14 cellular contexts compared by ENCODE assay signal in genomic region chr22:28351585-28351984, GRCh38.
DNase-seq lines count a peak whose midpoint lies in the region; ATAC-seq, FAIRE-seq and TF ChIP-seq lines count a peak whose summit lies in the region.
"Had no signal": no experiment of that assay in that cellular context is flagged by ENCODE, and none has a peak within 500 bp of the region (broad histone marks: within the 10 kb centered on the region; RNA-seq: fewer than 3 reads in every experiment).

No MANE protein-coding gene starts in this region.

- no peaks in the 10 kb centered on the region for H3K79me2 ChIP-seq in K562 (ENCODE audit: control insufficient read depth, insufficient read depth, low read length)

- CTCF ChIA-PET in A549 (lab: Yijun Ruan, JAX): no interaction called here
- CTCF ChIA-PET in K562 (lab: Yijun Ruan, JAX; ENCODE audit: low intra/inter-chr PET ratio): no interaction called here

- DNase-seq in A549 (ENCODE audit: low read depth in 1 of 2, low spot score in 1 of 2) (no peak), DMS 273 (lab: John Stamatoyannopoulos, UW; ENCODE audit: unreplicated experiment) (peak; percentile 68), NCI-H446 treated with DMSO at 0.1 percent for 48 hours (lab: John Stamatoyannopoulos, UW) (peak; percentile 32), K562 (ENCODE audit: extremely low read depth in 1 of 4, low spot score in 3 of 4) (no peak), amygdala (lab: John Stamatoyannopoulos, UW) (no peak), ureter (ENCODE audit: low spot score) (no peak)
- DNase-seq: BE2C; CD8-positive, alpha-beta memory T cell; NCI-H1417 treated with DMSO at 0.1 percent for 48 hours; NCI-H526 treated with DMSO at 0.1 percent for 48 hours; Peyer's patch; Right ventricle myocardium superior; T-helper 2 cell had no signal

- no peaks in the 10 kb centered on the region for H3K9me3 ChIP-seq in A549
- no peaks in the 10 kb centered on the region for H3K9me3 ChIP-seq in K562 (replicated peaks; ENCODE audit: control insufficient read depth, insufficient read depth, low read depth, low read length)
- H3K9me3 ChIP-seq: BE2C, Peyer's patch had no signal

- no peaks in the 10 kb centered on the region for H3K27me3 ChIP-seq in K562 (ENCODE audit: control insufficient read depth in 2 of 2, insufficient read depth in 2 of 2, low read length in 2 of 2)
- H3K27me3 ChIP-seq: BE2C, Peyer's patch had no signal

- POLR2A ChIA-PET in A549 (lab: Yijun Ruan, JAX): no interaction called here
- POLR2A ChIA-PET in K562 (lab: Yijun Ruan, JAX): interaction anchor here (1.0 to 1.4 kb wide), 3 partner anchors 10 to 26 kb away, joined by 3 to 4 read pairs (median 3); no protein-coding TSS in a partner anchor

- TF ChIP-seq POLR2A in A549 (IDR thresholded peaks at IDR 0.05; ENCODE audit: low read length) (no peak), K562 (conservative IDR thresholded peaks at IDR 0.05) (no peak)

- BruUV-seq in K562 (replicated peaks; lab: Mats Ljungman, UMichigan): no TSS peak

- H3K4me1 ChIP-seq in A549 (no peaks in the 10 kb centered on the region), K562 (replicated peaks in 1 of 2; ENCODE audit: control insufficient read depth in 2 of 2, insufficient read depth in 2 of 2, low read length in 2 of 2) (peaks cover 0 to 4% of the 10 kb centered on the region in 2 experiments; a peak in 2 of 5 replicates)
- H3K4me1 ChIP-seq: Peyer's patch had no signal

- H3K4me2 ChIP-seq in A549 (no peak overlapping the region), K562 (ENCODE audit: insufficient read depth, low read length) (no peak overlapping the region)

- no peak for ATAC-seq in A549
- ATAC-seq in K562: no peak
- ATAC-seq in GM21447 (IDR thresholded peaks at IDR 0.05; ENCODE audit: unreplicated experiment): no peak

- H3K4me3 ChIP-seq in A549: no peak overlapping the region
- no peak overlapping the region for H3K4me3 ChIP-seq in K562
- H3K4me3 ChIP-seq: Peyer's patch had no signal

- intact Hi-C loops in K562 (cut with micrococcal nuclease): no loop called here

- no peak for TF ChIP-seq CTCF in A549 (IDR thresholded peaks at IDR 0.05)
- TF ChIP-seq CTCF in K562 (IDR thresholded peaks at IDR 0.05 in 2 of 3, conservative IDR thresholded peaks at IDR 0.05 in 1 of 3; ENCODE audit: insufficient read depth in 2 of 3, low read depth in 1 of 3, low read length in 3 of 3): no peak

- no peak overlapping the region; a peak in 1 of 4 replicates for H3K9ac ChIP-seq in K562 (ENCODE audit: insufficient read depth in 1 of 2, low read depth in 2 of 2, low read length in 2 of 2)

- no peak for TF ChIP-seq EP300 in A549 (IDR thresholded peaks at IDR 0.05)
- TF ChIP-seq EP300 in K562 (IDR thresholded peaks at IDR 0.05; ENCODE audit: low read length): no peak

- in situ Hi-C loops in K562 (cut with MboI): no loop called here

- FAIRE-seq in A549 (lab: Jason Lieb, UNC) (no peak), K562 (lab: Jason Lieb, UNC) (no peak)

- no peak overlapping the region for H3K27ac ChIP-seq in A549
- no peak overlapping the region for H3K27ac ChIP-seq in K562 (ENCODE audit: extremely low read depth, low read depth, low read length)
- H3K27ac ChIP-seq: Peyer's patch had no signal

- TF ChIP-seq RAD21 in A549 (conservative IDR thresholded peaks at IDR 0.05 in 1 of 2, IDR thresholded peaks at IDR 0.05 in 1 of 2) (no peak), K562 (CRISPR knock-in tag; conservative IDR thresholded peaks at IDR 0.05 in 1 of 2, IDR thresholded peaks at IDR 0.05 in 1 of 2) (no peak)

- H3K36me3 ChIP-seq in K562 (ENCODE audit: control insufficient read depth, insufficient read depth, low read length): no peaks in the 10 kb centered on the region
- H3K36me3 ChIP-seq: BE2C, Peyer's patch had no signal

- H4K20me1 ChIP-seq in K562 (replicated peaks; ENCODE audit: control insufficient read depth, insufficient read depth, low read length): no peaks in the 10 kb centered on the region

- H3K9me1 ChIP-seq in K562 (ENCODE audit: control insufficient read depth, insufficient read depth, low read length): no peaks in the 10 kb centered on the region

- no peak overlapping the region for H2AFZ ChIP-seq in K562 (ENCODE audit: low read depth, low read length)

- 93% methylated on average over 1 of the region's 1 CpG for WGBS in A549 (ENCODE audit: missing lambda C conversion rate)
- WGBS in K562 (ENCODE audit: insufficient coverage, low coverage, missing lambda C conversion rate): 0% methylated on average over 1 of the region's 1 CpG

TF ChIP-seq in A549, 52 proteins besides CTCF, POLR2A, EP300 and RAD21:
- TF ChIP-seq ZSCAN20 (CRISPR knock-in tag; IDR thresholded peaks at IDR 0.05) (no peak), MAFK (IDR thresholded peaks at IDR 0.05; ENCODE audit: partially characterized antibody) (peak; percentile 63)

TF ChIP-seq in K562, 482 proteins besides CTCF, POLR2A, EP300 and RAD21:
- TF ChIP-seq ZNF316 (IDR thresholded peaks at IDR 0.05): peak; percentile 93
- 0 out of 2 replicates have a peak, but pooled peaks have one; percentile 39 for TF ChIP-seq CBFA2T3 (IDR thresholded peaks at IDR 0.05)
- TF ChIP-seq SOX6 (IDR thresholded peaks at IDR 0.05): 0 out of 2 replicates have a peak, but pooled peaks have one; percentile 19
- TF ChIP-seq ARID1B (IDR thresholded peaks at IDR 0.05): peak; percentile 49
- TF ChIP-seq ZBTB7A (IDR thresholded peaks at IDR 0.05; ENCODE audit: borderline replicate concordance, control insufficient read depth, low read depth, low read length): no peak
- no peak for TF ChIP-seq CREBBP (IDR thresholded peaks at IDR 0.05; ENCODE audit: low read depth, low read length)
- TF ChIP-seq E2F1 (CRISPR knock-in tag; IDR thresholded peaks at IDR 0.05): no peak
- peak; percentile 19; the same call in 1 of the 2 replicates for TF ChIP-seq TAL1 (IDR thresholded peaks at IDR 0.05)
- TF ChIP-seq C11orf30 (IDR thresholded peaks at IDR 0.05; ENCODE audit: low read depth): peak; percentile 88
- TF ChIP-seq MAFG (tag; conservative IDR thresholded peaks at IDR 0.05): peak; percentile 91
- TF ChIP-seq MAFF (IDR thresholded peaks at IDR 0.05; ENCODE audit: low read length): peak; percentile 86; the same call in 1 of the 2 replicates
- TF ChIP-seq MAFK (IDR thresholded peaks at IDR 0.05; ENCODE audit: low read length): peak; percentile 80

Comparison
In these comparisons a context has a peak if more than half of its experiments do, and no peak if none do; other contexts are left out.
1. DNase-seq: peak in DMS 273 (single experiment) and NCI-H446 treated with DMSO at 0.1 percent for 48 hours (single experiment); none in A549 (0 of 2), K562 (0 of 4), amygdala (0 of 56) and ureter (single experiment).
2. Of the 35 proteins assayed by ChIP-seq in both K562 and A549: peak only in K562: none; only in A549: none; in both: MAFK; in neither: 34.